ENCODE assay signal across 24 cellular contexts in genomic region chr17:74956093-74956492, GRCh38. TPM values are rescaled to one million over a fixed set of nuclear protein-coding genes. Genes with fewer than 3 reads are reported as not detected.
A peak's percentile ranks its signal among the peaks of the same experiment; 100 is the strongest.
DNase-seq lines count a peak whose midpoint lies in the region; ATAC-seq, FAIRE-seq and TF ChIP-seq lines count a peak whose summit lies in the region.
"Had no signal": no experiment of that assay in that cellular context is flagged by ENCODE, and none has a peak within 500 bp of the region (broad histone marks: within the 10 kb centered on the region; RNA-seq: fewer than 3 reads in every experiment).

No MANE protein-coding gene starts in this region.

- H2BK12ac ChIP-seq in neuronal stem cell (ENCODE audit: low read length) = no peak overlapping the region

- H3K79me1 ChIP-seq in neuronal stem cell (ENCODE audit: low read depth, low read length) = no peaks in the 10 kb centered on the region

- H3K27me3 Mint-ChIP-seq in natural killer cell treated with Interleukin-12 subunit alpha and Interleukin-12 subunit beta and Interleukin-15 and Interleukin-18, amount 100 ng/mL, for 72 hours = peaks cover 0 to 12% of the 10 kb centered on the region in 2 donors
- peaks cover 0 to 4% of the 10 kb centered on the region in 2 donors for H3K27me3 Mint-ChIP-seq in natural killer cell (ENCODE audit: low read depth in 2 of 2)
- H3K27me3 Mint-ChIP-seq: CD4-positive, alpha-beta T cell had no signal

- H2BK15ac ChIP-seq in neuronal stem cell (ENCODE audit: low read length) = no peak overlapping the region

- H3K79me2 ChIP-seq in K562 (ENCODE audit: control insufficient read depth, insufficient read depth, low read length) = no peaks in the 10 kb centered on the region

- no peaks in the 10 kb centered on the region for H3K36me3 Mint-ChIP-seq in natural killer cell treated with Interleukin-12 subunit alpha and Interleukin-12 subunit beta and Interleukin-15 and Interleukin-18, amount 100 ng/mL, for 72 hours
- H3K36me3 Mint-ChIP-seq in natural killer cell = no peaks in the 10 kb centered on the region
- H3K36me3 Mint-ChIP-seq: CD8-positive, alpha-beta T cell had no signal

- H3K4me2 ChIP-seq in K562 (ENCODE audit: insufficient read depth, low read length) = no peak overlapping the region
- no peak overlapping the region for H3K4me2 ChIP-seq in neuronal stem cell (ENCODE audit: insufficient read depth, low read length, poor library complexity, severe bottlenecking)

- no TSS peak for BruUV-seq in K562 (replicated peaks; lab: Mats Ljungman, UMichigan)

- H3K36me3 ChIP-seq in K562 (ENCODE audit: control insufficient read depth, insufficient read depth, low read length) = no peaks in the 10 kb centered on the region
- no peaks in the 10 kb centered on the region for H3K36me3 ChIP-seq in neuronal stem cell (replicated peaks in 1 of 2; ENCODE audit: control insufficient read depth in 2 of 2, insufficient read depth in 2 of 2, low read length in 2 of 2)
- H3K36me3 ChIP-seq: BE2C; BLaER1 treated with 17β-estradiol and CSF1 and Interleukin-3, amounts not matched to agents 10 nM and 100 nM had no signal

- CTCF ChIA-PET in K562 (lab: Yijun Ruan, JAX; ENCODE audit: low intra/inter-chr PET ratio) = interaction anchor here (0.7 kb wide), 1 partner anchor 37 kb away, joined by 3 read pairs; no protein-coding TSS in a partner anchor

- no peak overlapping the region for H3K18ac ChIP-seq in neuronal stem cell (ENCODE audit: low read length)

- H3K9me3 Mint-ChIP-seq in natural killer cell treated with Interleukin-12 subunit alpha and Interleukin-12 subunit beta and Interleukin-15 and Interleukin-18, amount 100 ng/mL, for 72 hours = no peaks in the 10 kb centered on the region
- H3K9me3 Mint-ChIP-seq in natural killer cell = no peaks in the 10 kb centered on the region
- H3K9me3 Mint-ChIP-seq: CD4-positive, alpha-beta T cell; CD8-positive, alpha-beta T cell had no signal

- in situ Hi-C loops in K562 (cut with MboI) = loop anchor here (5.0 kb wide), 3 partner anchors 34 to 214 kb away; partner anchors contain the start of genes OTOP2 and USH1G

- peaks cover 0 to 6% of the 10 kb centered on the region in 2 donors for H3K4me1 Mint-ChIP-seq in natural killer cell treated with Interleukin-12 subunit alpha and Interleukin-12 subunit beta and Interleukin-15 and Interleukin-18, amount 100 ng/mL, for 72 hours (ENCODE audit: low read depth in 2 of 2)
- H3K4me1 Mint-ChIP-seq in natural killer cell = no peaks in the 10 kb centered on the region

- H2BK120ac ChIP-seq in neuronal stem cell (ENCODE audit: low read depth, low read length) = no peak overlapping the region

- H3K9me1 ChIP-seq in K562 (ENCODE audit: control insufficient read depth, insufficient read depth, low read length) = no peaks in the 10 kb centered on the region

- TF ChIP-seq RAD21 in K562 (CRISPR knock-in tag; conservative IDR thresholded peaks at IDR 0.05 in 1 of 2, IDR thresholded peaks at IDR 0.05 in 1 of 2) = no peak

- no peak overlapping the region for H4K91ac ChIP-seq in neuronal stem cell (ENCODE audit: low read depth, low read length, poor library complexity)

- no peak overlapping the region for H3K4ac ChIP-seq in neuronal stem cell (ENCODE audit: low read length)

- no peak overlapping the region for H2BK5ac ChIP-seq in neuronal stem cell (ENCODE audit: low read length)

- no peak overlapping the region for H3K14ac ChIP-seq in neuronal stem cell (ENCODE audit: low read length)

- H3K23ac ChIP-seq in neuronal stem cell (ENCODE audit: low read depth, low read length, poor library complexity) = peak overlapping the region; percentile 48

- H4K8ac ChIP-seq in neuronal stem cell (ENCODE audit: low read depth, low read length) = no peak overlapping the region

- H3K27me3 ChIP-seq in K562 (ENCODE audit: control insufficient read depth in 2 of 2, insufficient read depth in 2 of 2, low read length in 2 of 2) (peaks cover 3 to 8% of the 10 kb centered on the region in 2 experiments; a peak in 3 of 5 replicates), neuronal stem cell (ENCODE audit: control insufficient read depth in 3 of 3, insufficient read depth in 3 of 3, low read depth in 1 of 3, low read length in 3 of 3) (peaks cover 0 to 54% (median 11%) of the 10 kb centered on the region in 3 experiments)
- H3K27me3 ChIP-seq: BE2C; BLaER1 treated with 17β-estradiol and CSF1 and Interleukin-3, amounts not matched to agents 10 nM and 100 nM had no signal

- H3K4me3 ChIP-seq in K562 (no peak overlapping the region), neuronal stem cell (ENCODE audit: low read length in 2 of 2) (no peak overlapping the region)
- H3K4me3 ChIP-seq: BLaER1 treated with 17β-estradiol and CSF1 and Interleukin-3, amounts not matched to agents 10 nM and 100 nM had no signal

- H2AFZ ChIP-seq in K562 (ENCODE audit: low read depth, low read length) (no peak overlapping the region), neuronal stem cell (ENCODE audit: low read length) (no peak overlapping the region)

- no peak overlapping the region for H2AK5ac ChIP-seq in neuronal stem cell (ENCODE audit: low read depth, low read length)

- ATAC-seq in natural killer cell treated with Interleukin-12 subunit alpha and Interleukin-12 subunit beta and Interleukin-15 and Interleukin-18, amount 100 ng/mL, for 72 hours = no peak
- no peak for ATAC-seq in natural killer cell
- no peak for ATAC-seq in K562
- no peak for ATAC-seq in HG02981 (IDR thresholded peaks at IDR 0.05; ENCODE audit: unreplicated experiment)
- ATAC-seq: CD8-positive, alpha-beta T cell had no signal

- no peak overlapping the region for H3K4me3 Mint-ChIP-seq in natural killer cell treated with Interleukin-12 subunit alpha and Interleukin-12 subunit beta and Interleukin-15 and Interleukin-18, amount 100 ng/mL, for 72 hours
- H3K4me3 Mint-ChIP-seq in natural killer cell = no peak overlapping the region
- H3K4me3 Mint-ChIP-seq: CD4-positive, alpha-beta T cell; CD8-positive, alpha-beta T cell had no signal

- H3K27ac ChIP-seq in K562 (ENCODE audit: extremely low read depth, low read depth, low read length) (no peak overlapping the region), neuronal stem cell (replicated peaks; ENCODE audit: low read length) (no peak overlapping the region)
- H3K27ac ChIP-seq: BLaER1 treated with 17β-estradiol and CSF1 and Interleukin-3, amounts not matched to agents 10 nM and 100 nM; C4-2B had no signal

- TF ChIP-seq POLR2A in K562 (conservative IDR thresholded peaks at IDR 0.05) = no peak

- intact Hi-C loops in natural killer cell (cut with micrococcal nuclease) = loop anchor here (5.0 kb wide), 1 partner anchor 34 kb away; the partner anchor contains the start of genes OTOP2 and USH1G
- intact Hi-C loops in K562 (cut with micrococcal nuclease) = loop anchor here (5.0 kb wide), 1 partner anchor 89 kb away; no protein-coding TSS in a partner anchor

- TF ChIP-seq EP300 in K562 (IDR thresholded peaks at IDR 0.05; ENCODE audit: low read length) = no peak

- H3K9me3 ChIP-seq in K562 (replicated peaks; ENCODE audit: control insufficient read depth, insufficient read depth, low read depth, low read length) (peaks cover 4% of the 10 kb centered on the region; the same call in 1 of the 2 replicates), neuronal stem cell (replicated peaks in 1 of 2; ENCODE audit: control insufficient read depth in 2 of 2, insufficient read depth in 1 of 2, low read depth in 1 of 2, low read length in 2 of 2) (peaks cover 0 to 1% of the 10 kb centered on the region in 2 donors)
- H3K9me3 ChIP-seq: BE2C; BLaER1 treated with 17β-estradiol and CSF1 and Interleukin-3, amounts not matched to agents 10 nM and 100 nM; Caco-2 had no signal

- H3K9ac ChIP-seq in K562 (ENCODE audit: insufficient read depth in 1 of 2, low read depth in 2 of 2, low read length in 2 of 2) (peak overlapping the region in 1 of 2 experiments; percentile 37; a peak in 1 of 4 replicates), neuronal stem cell (ENCODE audit: low read depth, low read length, poor library complexity) (no peak overlapping the region)

- no peak for FAIRE-seq in K562 (lab: Jason Lieb, UNC)
- FAIRE-seq: A204.1, D721Med, G401.6, GM12891 had no signal

- TF ChIP-seq CTCF in natural killer cell (IDR thresholded peaks at IDR 0.05) (no peak), K562 (IDR thresholded peaks at IDR 0.05 in 2 of 3, conservative IDR thresholded peaks at IDR 0.05 in 1 of 3; ENCODE audit: insufficient read depth in 2 of 3, low read depth in 1 of 3, low read length in 3 of 3) (no peak)

- H3K4me1 ChIP-seq in K562 (replicated peaks in 1 of 2; ENCODE audit: control insufficient read depth in 2 of 2, insufficient read depth in 2 of 2, low read length in 2 of 2) (peaks cover 10 to 55% of the 10 kb centered on the region in 2 experiments; a peak in 4 of 5 replicates), neuronal stem cell (ENCODE audit: control insufficient read depth in 2 of 2, insufficient read depth in 1 of 2, low read depth in 1 of 2, low read length in 2 of 2) (no peaks in the 10 kb centered on the region)
- H3K4me1 ChIP-seq: BE2C had no signal

- no peaks in the 10 kb centered on the region for H4K20me1 ChIP-seq in K562 (replicated peaks; ENCODE audit: control insufficient read depth, insufficient read depth, low read length)

- POLR2A ChIA-PET in K562 (lab: Yijun Ruan, JAX) = interaction anchor here (0.6 kb wide), 1 partner anchor 250 kb away, joined by 3 read pairs; the partner anchor contains the start of gene NUP85

- H3K27ac Mint-ChIP-seq in natural killer cell treated with Interleukin-12 subunit alpha and Interleukin-12 subunit beta and Interleukin-15 and Interleukin-18, amount 100 ng/mL, for 72 hours = no peak overlapping the region
- no peak overlapping the region for H3K27ac Mint-ChIP-seq in natural killer cell
- H3K27ac Mint-ChIP-seq: CD4-positive, alpha-beta T cell; CD8-positive, alpha-beta T cell had no signal

- DNase-seq in natural killer cell treated with Interleukin-12 subunit alpha and Interleukin-12 subunit beta and Interleukin-15 and Interleukin-18, amount 100 ng/mL, for 72 hours (ENCODE audit: low spot score) = peak; percentile 29
- no peak for DNase-seq in natural killer cell
- no peak for DNase-seq in K562 (ENCODE audit: extremely low read depth in 1 of 4, low spot score in 3 of 4)
- DNase-seq in neuronal stem cell (ENCODE audit: low spot score) = no peak
- DNase-seq in putamen (ENCODE audit: low spot score) = no peak
- no peak for DNase-seq in activated CD4-positive, CD25-positive, alpha-beta regulatory T cell treated with anti-CD3 and anti-CD28 coated beads, Interleukin-2, amount 50 U/mL, for 72 hours
- DNase-seq: 8988T; ACHN; BE2C; Caco-2; Calu3; CD4-positive, alpha-beta T cell; CD8-positive, alpha-beta T cell; DMS79 treated with DMSO at 0.1 percent for 48 hours; GF-D8 had no signal

- WGBS in K562 (ENCODE audit: insufficient coverage, low coverage, missing lambda C conversion rate) = 14% methylated on average over 4 of the region's 4 CpGs
- no CpG with 5 or more reads among the region's 4 CpGs for WGBS in neuronal stem cell (ENCODE audit: extremely low coverage in 2 of 2, insufficient read length in 2 of 2, insufficient replicate concordance in 1 of 2), 2 donors

RNA-seq across cellular contexts. Expression of gene HID1, which starts 16.5 kb away (rescaled TPM):
- total RNA-seq in natural killer cell treated with Interleukin-12 subunit alpha and Interleukin-12 subunit beta and Interleukin-15 and Interleukin-18, amount 100 ng/mL, for 72 hours = under 1 TPM; 0.47 to 0.83 TPM
- total RNA-seq in natural killer cell (1 to 10 TPM in 2 of 3 donors, under 1 TPM in 1; 0.66 to 9.5 (median 2.8) TPM), K562 (2014; rRNA removed) (0.04 and 0.14 TPM in 2 replicates), K562 (2014; rRNA removed; fragmentation: Illumina TruSeq; extraction: Trizol) (0.19 TPM in 1 of 2 replicates, not detected in the other), K562 (2015; rRNA removed; fragmentation: Illumina TruSeq; extraction: Trizol) (0.15 and 0.54 TPM in 2 replicates), K562 (2021) (0.91 and 1.2 TPM in 2 replicates)
- total RNA-seq in K562 (2011; cell fraction: chromatin; rRNA removed; ENCODE audit: low replicate concordance) = 1.1 and 7.8 TPM in 2 replicates
- total RNA-seq in K562 (2011; cell fraction: nucleolus; rRNA removed) = 2.2 and 4.0 TPM in 2 replicates
- total RNA-seq in K562 (2011; cell fraction: nucleoplasm; rRNA removed) = 2.1 and 2.5 TPM in 2 replicates
- polyA plus RNA-seq in K562 (2011; rRNA removed) (0.53 and 1.4 TPM in 2 replicates), K562 (2014; fragmentation: Illumina TruSeq; extraction: Trizol) (0.53 and 0.71 TPM in 2 replicates), K562 (2014; fragmentation: Nextera tagmentation; extraction: Ambion mirVana) (under 1 TPM in 1 of 2 experiments, not detected in 1; 0.15 TPM), K562 (2014; rRNA removed) (1.1 and 2.1 TPM in 2 replicates)
- 0.32 and 1.4 TPM in 2 replicates for polyA plus RNA-seq in K562 (2011; cell fraction: cytosol; rRNA removed)
- polyA plus RNA-seq in K562 (2011; cell fraction: nucleus; rRNA removed) = 7.9 and 8.7 TPM in 2 replicates
- 1.3 and 3.5 TPM in 2 replicates for polyA plus RNA-seq in K562 (2012)
- polyA minus RNA-seq in K562 (2011; rRNA and poly(A)+ RNA removed) = 0.75 and 1.2 TPM in 2 replicates
- 1.4 TPM in 1 of 2 replicates, not detected in the other for polyA minus RNA-seq in K562 (2011; cell fraction: cytosol; rRNA and poly(A)+ RNA removed)
- 1.6 and 1.7 TPM in 2 replicates for polyA minus RNA-seq in K562 (2011; cell fraction: nucleus; rRNA and poly(A)+ RNA removed)
- 8.1 TPM for polyA plus RNA-seq in neuronal stem cell (2013, experiment 1 of 2)
- 7.5 TPM for polyA plus RNA-seq in neuronal stem cell (2013, experiment 2 of 2)

RNA-seq across cellular contexts. Expression of gene OTOP3, which starts 20.4 kb away (rescaled TPM):
- not detected for total RNA-seq in natural killer cell treated with Interleukin-12 subunit alpha and Interleukin-12 subunit beta and Interleukin-15 and Interleukin-18, amount 100 ng/mL, for 72 hours
- total RNA-seq in natural killer cell = not detected
- total RNA-seq in K562 (2011; cell fraction: chromatin; rRNA removed; ENCODE audit: low replicate concordance) = not detected in 2 replicates
- total RNA-seq in K562 (2011; cell fraction: nucleolus; rRNA removed) = not detected in 2 replicates
- not detected in 2 replicates for total RNA-seq in K562 (2011; cell fraction: nucleoplasm; rRNA removed)
- not detected in 2 replicates for total RNA-seq in K562 (2014; rRNA removed)
- not detected in 2 replicates for total RNA-seq in K562 (2014; rRNA removed; fragmentation: Illumina TruSeq; extraction: Trizol)
- not detected in 2 replicates for total RNA-seq in K562 (2015; rRNA removed; fragmentation: Illumina TruSeq; extraction: Trizol)
- not detected in 2 replicates for total RNA-seq in K562 (2021)
- polyA plus RNA-seq in K562 (2011; rRNA removed) = not detected in 2 replicates
- not detected in 2 replicates for polyA plus RNA-seq in K562 (2011; cell fraction: cytosol; rRNA removed)
- polyA plus RNA-seq in K562 (2011; cell fraction: nucleus; rRNA removed) = not detected in 2 replicates
- not detected in 2 replicates for polyA plus RNA-seq in K562 (2012)
- polyA plus RNA-seq in K562 (2014; fragmentation: Illumina TruSeq; extraction: Trizol) = not detected in 2 replicates
- polyA plus RNA-seq in K562 (2014; fragmentation: Nextera tagmentation; extraction: Ambion mirVana) = not detected
- not detected in 2 replicates for polyA plus RNA-seq in K562 (2014; rRNA removed)
- not detected in 2 replicates for polyA minus RNA-seq in K562 (2011; rRNA and poly(A)+ RNA removed)
- not detected in 2 replicates for polyA minus RNA-seq in K562 (2011; cell fraction: cytosol; rRNA and poly(A)+ RNA removed)
- not detected in 2 replicates for polyA minus RNA-seq in K562 (2011; cell fraction: nucleus; rRNA and poly(A)+ RNA removed)
- polyA plus RNA-seq in neuronal stem cell (2013, experiment 1 of 2) = not detected
- polyA plus RNA-seq in neuronal stem cell (2013, experiment 2 of 2) = not detected
- total RNA-seq: A673; Caco-2; Calu3; CD4-positive, alpha-beta T cell; CD8-positive, alpha-beta T cell had no signal
- polyA plus RNA-seq: AG04450 had no signal

RNA-seq across cellular contexts. Expression of gene CDR2L, which starts 31.3 kb away (rescaled TPM):
- total RNA-seq in natural killer cell treated with Interleukin-12 subunit alpha and Interleukin-12 subunit beta and Interleukin-15 and Interleukin-18, amount 100 ng/mL, for 72 hours = under 1 TPM; 0.07 to 0.47 TPM
- total RNA-seq in natural killer cell = under 1 TPM in 2 of 3 donors, not detected in 1; 0.14 to 0.23 TPM
- 1.3 and 5.0 TPM in 2 replicates for total RNA-seq in K562 (2011; cell fraction: chromatin; rRNA removed; ENCODE audit: low replicate concordance)
- total RNA-seq in K562 (2011; cell fraction: nucleolus; rRNA removed) = 3.9 and 4.0 TPM in 2 replicates
- 2.5 and 3.4 TPM in 2 replicates for total RNA-seq in K562 (2011; cell fraction: nucleoplasm; rRNA removed)
- 8.8 and 9.8 TPM in 2 replicates for total RNA-seq in K562 (2014; rRNA removed)
- 2.0 and 2.7 TPM in 2 replicates for total RNA-seq in K562 (2014; rRNA removed; fragmentation: Illumina TruSeq; extraction: Trizol)
- total RNA-seq in K562 (2015; rRNA removed; fragmentation: Illumina TruSeq; extraction: Trizol) = 4.0 and 4.3 TPM in 2 replicates
- 15.5 and 16.0 TPM in 2 replicates for total RNA-seq in K562 (2021)
- polyA plus RNA-seq in K562 (2011; rRNA removed) = 3.1 and 5.5 TPM in 2 replicates
- 6.0 and 8.6 TPM in 2 replicates for polyA plus RNA-seq in K562 (2011; cell fraction: cytosol; rRNA removed)
- polyA plus RNA-seq in K562 (2011; cell fraction: nucleus; rRNA removed) = 6.9 and 7.8 TPM in 2 replicates
- polyA plus RNA-seq in K562 (2012) = 6.1 and 7.1 TPM in 2 replicates
- 7.3 and 8.9 TPM in 2 replicates for polyA plus RNA-seq in K562 (2014; fragmentation: Illumina TruSeq; extraction: Trizol)
- 1 to 10 TPM; 5.3 to 8.2 TPM for polyA plus RNA-seq in K562 (2014; fragmentation: Nextera tagmentation; extraction: Ambion mirVana)
- polyA plus RNA-seq in K562 (2014; rRNA removed) = 8.0 and 9.8 TPM in 2 replicates
- 1.8 and 2.2 TPM in 2 replicates for polyA minus RNA-seq in K562 (2011; rRNA and poly(A)+ RNA removed)
- 4.5 and 6.5 TPM in 2 replicates for polyA minus RNA-seq in K562 (2011; cell fraction: cytosol; rRNA and poly(A)+ RNA removed)
- 1.5 and 1.7 TPM in 2 replicates for polyA minus RNA-seq in K562 (2011; cell fraction: nucleus; rRNA and poly(A)+ RNA removed)
- polyA plus RNA-seq in neuronal stem cell (2013, experiment 1 of 2) = 12.6 TPM
- 12.5 TPM for polyA plus RNA-seq in neuronal stem cell (2013, experiment 2 of 2)

RNA-seq across cellular contexts. Expression of gene OTOP2, which starts 32.0 kb away (rescaled TPM):
- not detected for total RNA-seq in natural killer cell treated with Interleukin-12 subunit alpha and Interleukin-12 subunit beta and Interleukin-15 and Interleukin-18, amount 100 ng/mL, for 72 hours
- not detected for total RNA-seq in natural killer cell
- 0.40 and 0.51 TPM in 2 replicates for total RNA-seq in K562 (2011; cell fraction: chromatin; rRNA removed; ENCODE audit: low replicate concordance)
- 0.17 and 0.26 TPM in 2 replicates for total RNA-seq in K562 (2011; cell fraction: nucleolus; rRNA removed)
- total RNA-seq in K562 (2011; cell fraction: nucleoplasm; rRNA removed) = 0.46 TPM in 1 of 2 replicates, not detected in the other
- total RNA-seq in K562 (2014; rRNA removed) = not detected in 2 replicates
- 0.11 TPM in 1 of 2 replicates, not detected in the other for total RNA-seq in K562 (2014; rRNA removed; fragmentation: Illumina TruSeq; extraction: Trizol)
- total RNA-seq in K562 (2015; rRNA removed; fragmentation: Illumina TruSeq; extraction: Trizol) = 0.19 and 0.36 TPM in 2 replicates
- 0.18 and 0.27 TPM in 2 replicates for total RNA-seq in K562 (2021)
- polyA plus RNA-seq in K562 (2011; rRNA removed) = 0.28 and 0.31 TPM in 2 replicates
- 0.28 and 0.42 TPM in 2 replicates for polyA plus RNA-seq in K562 (2011; cell fraction: cytosol; rRNA removed)
- polyA plus RNA-seq in K562 (2011; cell fraction: nucleus; rRNA removed) = 1.1 and 1.2 TPM in 2 replicates
- 0.35 and 0.68 TPM in 2 replicates for polyA plus RNA-seq in K562 (2012)
- polyA plus RNA-seq in K562 (2014; fragmentation: Illumina TruSeq; extraction: Trizol) = 0.25 TPM in 1 of 2 replicates, not detected in the other
- under 1 TPM; 0.04 to 0.06 TPM for polyA plus RNA-seq in K562 (2014; fragmentation: Nextera tagmentation; extraction: Ambion mirVana)
- polyA plus RNA-seq in K562 (2014; rRNA removed) = 0.08 and 0.09 TPM in 2 replicates
- 0.09 TPM in 1 of 2 replicates, not detected in the other for polyA minus RNA-seq in K562 (2011; rRNA and poly(A)+ RNA removed)
- polyA minus RNA-seq in K562 (2011; cell fraction: cytosol; rRNA and poly(A)+ RNA removed) = not detected in 2 replicates
- 0.27 and 0.33 TPM in 2 replicates for polyA minus RNA-seq in K562 (2011; cell fraction: nucleus; rRNA and poly(A)+ RNA removed)
- polyA plus RNA-seq in neuronal stem cell (2013, experiment 1 of 2) = not detected
- not detected for polyA plus RNA-seq in neuronal stem cell (2013, experiment 2 of 2)
- total RNA-seq: A673; Caco-2; Calu3; CD4-positive, alpha-beta T cell; CD8-positive, alpha-beta T cell had no signal
- polyA plus RNA-seq: AG04450 had no signal

RNA-seq across cellular contexts. Expression of gene USH1G, which starts 33.0 kb away (rescaled TPM):
- total RNA-seq in natural killer cell treated with Interleukin-12 subunit alpha and Interleukin-12 subunit beta and Interleukin-15 and Interleukin-18, amount 100 ng/mL, for 72 hours = not detected
- not detected for total RNA-seq in natural killer cell
- total RNA-seq in K562 (2011; cell fraction: chromatin; rRNA removed; ENCODE audit: low replicate concordance) = 2.8 and 9.8 TPM in 2 replicates
- total RNA-seq in K562 (2011; cell fraction: nucleolus; rRNA removed) = 7.1 and 8.3 TPM in 2 replicates
- total RNA-seq in K562 (2011; cell fraction: nucleoplasm; rRNA removed) = 4.5 and 5.5 TPM in 2 replicates
- 0.64 and 1.2 TPM in 2 replicates for total RNA-seq in K562 (2014; rRNA removed)
- total RNA-seq in K562 (2014; rRNA removed; fragmentation: Illumina TruSeq; extraction: Trizol) = 0.16 and 0.22 TPM in 2 replicates
- 0.43 and 0.53 TPM in 2 replicates for total RNA-seq in K562 (2015; rRNA removed; fragmentation: Illumina TruSeq; extraction: Trizol)
- total RNA-seq in K562 (2021) = 1.00 and 1.4 TPM in 2 replicates
- 0.57 and 0.77 TPM in 2 replicates for polyA plus RNA-seq in K562 (2011; rRNA removed)
- polyA plus RNA-seq in K562 (2011; cell fraction: cytosol; rRNA removed) = 0.65 and 1.9 TPM in 2 replicates
- 1.2 and 2.7 TPM in 2 replicates for polyA plus RNA-seq in K562 (2011; cell fraction: nucleus; rRNA removed)
- polyA plus RNA-seq in K562 (2012) = 1.5 and 2.1 TPM in 2 replicates
- polyA plus RNA-seq in K562 (2014; fragmentation: Illumina TruSeq; extraction: Trizol) = 0.42 and 0.71 TPM in 2 replicates
- polyA plus RNA-seq in K562 (2014; fragmentation: Nextera tagmentation; extraction: Ambion mirVana) = not detected
- polyA plus RNA-seq in K562 (2014; rRNA removed) = 0.57 and 0.69 TPM in 2 replicates
- 4.8 and 11.0 TPM in 2 replicates for polyA minus RNA-seq in K562 (2011; rRNA and poly(A)+ RNA removed)
- polyA minus RNA-seq in K562 (2011; cell fraction: cytosol; rRNA and poly(A)+ RNA removed) = 0.82 and 1.6 TPM in 2 replicates
- 4.0 and 5.0 TPM in 2 replicates for polyA minus RNA-seq in K562 (2011; cell fraction: nucleus; rRNA and poly(A)+ RNA removed)
- 0.20 TPM for polyA plus RNA-seq in neuronal stem cell (2013, experiment 1 of 2)
- 0.24 TPM for polyA plus RNA-seq in neuronal stem cell (2013, experiment 2 of 2)
- total RNA-seq: A673; Calu3; CD4-positive, alpha-beta T cell; CD8-positive, alpha-beta T cell had no signal
- polyA plus RNA-seq: AG04450 had no signal
